ENCODE assay signal across 9 cellular contexts in the genomic region with DNA sequence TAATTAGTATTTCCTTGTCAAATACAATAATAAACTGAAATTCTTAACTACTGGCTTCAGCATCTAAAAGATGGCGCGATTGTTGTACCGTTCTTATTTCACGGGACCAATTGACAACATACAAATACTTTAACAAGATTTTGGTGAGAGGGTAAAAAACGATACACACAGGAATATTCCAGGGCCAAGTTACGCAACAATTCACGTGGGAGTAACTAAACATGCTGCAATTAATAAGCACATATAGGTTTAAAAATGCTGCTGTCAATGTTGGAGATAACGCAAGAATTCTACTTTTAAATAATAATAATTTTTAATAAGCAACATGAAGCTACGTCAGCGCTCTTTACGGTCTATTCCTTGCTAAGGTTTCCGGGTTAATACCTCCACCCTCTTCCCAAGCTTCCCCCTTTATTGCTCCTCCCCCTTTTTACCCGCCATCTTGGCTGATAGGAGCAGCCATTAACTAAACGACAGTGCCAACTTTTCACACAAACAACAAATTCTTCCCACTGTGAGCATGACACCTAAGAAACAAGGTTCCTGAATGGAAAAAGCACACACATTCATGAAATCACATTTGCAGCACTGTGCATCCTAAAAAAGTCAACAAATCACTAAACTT. TPM values are rescaled to one million over a fixed set of nuclear protein-coding genes. Genes with fewer than 3 reads are reported as not detected.
A peak's percentile ranks its signal among the peaks of the same experiment; 100 is the strongest.
DNase-seq lines count a peak whose midpoint lies in the region; ATAC-seq and TF ChIP-seq lines count a peak whose summit lies in the region.
"Had no signal": no experiment of that assay in that cellular context is flagged by ENCODE, and none has a peak within 500 bp of the region (broad histone marks: within the 10 kb centered on the region; RNA-seq: fewer than 3 reads in every experiment).

No MANE protein-coding gene starts in this region.

- ATAC-seq in Right ventricle myocardium superior (ENCODE audit: poor library complexity) = peak; percentile 83
- peak; percentile 70 to 78 for ATAC-seq in gastrocnemius medialis
- ATAC-seq in sciatic nerve = no peak

- H3K36me3 ChIP-seq in right atrium auricular region (no peaks in the 10 kb centered on the region), gastrocnemius medialis (no peaks in the 10 kb centered on the region)

- intact Hi-C loops in Right ventricle myocardium superior (cut with DNase I) = no loop called here
- intact Hi-C loops in gastrocnemius medialis (cut with DNase I; ENCODE audit: low total_unique reads) = no loop called here
- intact Hi-C loops in sciatic nerve (cut with DNase I) = no loop called here

- no peak for TF ChIP-seq POLR2A in gastrocnemius medialis (IDR thresholded peaks at IDR 0.05)

- H3K27me3 ChIP-seq in right atrium auricular region (no peaks in the 10 kb centered on the region), gastrocnemius medialis (no peaks in the 10 kb centered on the region)

- no peak for DNase-seq in Right ventricle myocardium superior
- DNase-seq in right atrium auricular region (ENCODE audit: low spot score) = no peak
- peak in 3 of 5 donors; percentile 31 to 50 (median 35) for DNase-seq in T-helper 1 cell
- peak; percentile 70 for DNase-seq in epithelial cell of esophagus (ENCODE audit: low read depth)
- peak; percentile 35 to 51 for DNase-seq in gastrocnemius medialis
- no peak for DNase-seq in iPS-NIHi7 (ENCODE audit: extremely low spot score)
- no peak for DNase-seq in SHP77 (lab: John Stamatoyannopoulos, UW)
- DNase-seq in sciatic nerve (ENCODE audit: low spot score) = no peak

- TF ChIP-seq CTCF in right atrium auricular region (IDR thresholded peaks at IDR 0.05) (no peak), epithelial cell of esophagus (IDR thresholded peaks at IDR 0.05; ENCODE audit: insufficient read depth, low read depth, low read length, missing control alignments) (no peak), gastrocnemius medialis (IDR thresholded peaks at IDR 0.05 in 4 of 5, conservative IDR thresholded peaks at IDR 0.05 in 1 of 5) (no peak)

- no peaks in the 10 kb centered on the region for H3K4me1 ChIP-seq in right atrium auricular region
- peaks cover 0 to 22% of the 10 kb centered on the region in 2 donors for H3K4me1 ChIP-seq in gastrocnemius medialis

- H3K4me3 ChIP-seq in right atrium auricular region (no peak overlapping the region), epithelial cell of esophagus (ENCODE audit: low read length) (peak overlapping the region; percentile 70), gastrocnemius medialis (peak overlapping the region in 2 of 4 donors; percentile 59 to 84)

- H3K9me3 ChIP-seq in right atrium auricular region = no peaks in the 10 kb centered on the region
- H3K9me3 ChIP-seq in gastrocnemius medialis = no peaks in the 10 kb centered on the region

- no peak overlapping the region for H3K27ac ChIP-seq in right atrium auricular region
- H3K27ac ChIP-seq in gastrocnemius medialis = peak overlapping the region in 2 of 4 donors; percentile 94 to 98

- in situ Hi-C loops in gastrocnemius medialis (cut with MboI; ENCODE audit: low sequenced_read_pairs in 4 of 4) = loop anchor here in 1 of 4 donors (25.0 kb wide), 2 partner anchors 109 to 566 kb away; a partner anchor contains a TSS

RNA-seq across cellular contexts. Expression of a gene that starts 1.6 kb away (rescaled TPM):
- total RNA-seq in Right ventricle myocardium superior = 9.8 TPM
- not detected for total RNA-seq in right atrium auricular region
- 10 to 100 TPM in 2 of 4 donors, not detected in 2; 17.2 to 39.4 TPM for total RNA-seq in gastrocnemius medialis
- total RNA-seq in sciatic nerve = not detected
- total RNA-seq: Daoy had no signal

Comparison
In these comparisons a context has a peak if more than half of its experiments do, and no peak if none do; other contexts are left out.
1. DNase-seq: peak in T-helper 1 cell (3 of 5), epithelial cell of esophagus (single experiment) and gastrocnemius medialis (2 of 2); none in Right ventricle myocardium superior (single experiment), right atrium auricular region (single experiment), iPS-NIHi7 (single experiment), SHP77 (0 of 2) and sciatic nerve (single experiment).